Comparison of ENCODE assay signal across 24 cellular contexts in genomic region chr12:113847856-113848255, GRCh38.
"Had no signal": no experiment of that assay in that cellular context is flagged by ENCODE, and none has a peak within 500 bp of the region (broad histone marks: within the 10 kb centered on the region; RNA-seq: fewer than 3 reads in every experiment).

No MANE protein-coding gene starts in this region.

- H3K9me3 ChIP-seq: adrenal gland, SJSA1 had no signal

- H3K4me3 Mint-ChIP-seq: activated B cell treated with CpG ODN at 0.5 μM for 24 hours; activated CD4-positive, alpha-beta memory T cell treated with anti-CD3 and anti-CD28 coated beads for 36 hours; activated CD4-positive, alpha-beta T cell treated with anti-CD3 and anti-CD28 coated beads, Interleukin-2, amount 10 ng/mL, durations not matched to agents 7 days and 5 days; activated naive CD8-positive, alpha-beta T cell treated with anti-CD3 and anti-CD28 coated beads, Interleukin-2, amount 10 ng/mL, durations not matched to agents 7 days and 5 days; central memory CD8-positive, alpha-beta T cell had no signal

- H3K27me3 ChIP-seq: adrenal gland, SJSA1 had no signal

- H3K27ac ChIP-seq: adrenal gland, SJSA1 had no signal

- H3K27me3 Mint-ChIP-seq: activated B cell treated with CpG ODN at 0.5 μM for 24 hours; activated CD4-positive, alpha-beta memory T cell treated with anti-CD3 and anti-CD28 coated beads for 36 hours; activated CD4-positive, alpha-beta T cell treated with anti-CD3 and anti-CD28 coated beads, Interleukin-2, amount 10 ng/mL, durations not matched to agents 7 days and 5 days; activated naive CD8-positive, alpha-beta T cell treated with anti-CD3 and anti-CD28 coated beads, Interleukin-2, amount 10 ng/mL, durations not matched to agents 7 days and 5 days; central memory CD8-positive, alpha-beta T cell had no signal

- DNase-seq: activated B cell treated with CpG ODN at 0.5 μM for 24 hours; activated CD4-positive, alpha-beta memory T cell treated with anti-CD3 and anti-CD28 coated beads for 36 hours; activated CD4-positive, alpha-beta T cell treated with anti-CD3 and anti-CD28 coated beads for 1 hour; activated CD4-positive, alpha-beta T cell treated with anti-CD3 and anti-CD28 coated beads, Interleukin-2, amount 10 ng/mL, durations not matched to agents 7 days and 5 days; activated naive CD4-positive, alpha-beta T cell treated with anti-CD3 and anti-CD28 coated beads, Interleukin-2, amount 50 U/mL, for 16 hours; activated naive CD8-positive, alpha-beta T cell treated with anti-CD3 and anti-CD28 coated beads, Interleukin-2, amount 10 ng/mL, durations not matched to agents 7 days and 5 days; adrenal gland; anterior cingulate cortex; Kasumi-1; NCI-H1105 treated with DMSO at 0.1 percent for 48 hours; NCI-H1436 treated with DMSO at 0.1 percent for 48 hours; NCI-H187; NCI-H2081; NCI-H510A treated with DMSO at 0.1 percent for 48 hours; NCI-H69; NK-92 treated with Interleukin-12 subunit alpha and Interleukin-12 subunit beta, amount 100 ng/mL, for 24 hours; OCI-M1; Right ventricle myocardium superior; RPMI8226; SW 1271 had no signal

- H3K4me1 Mint-ChIP-seq: activated B cell treated with CpG ODN at 0.5 μM for 24 hours; activated CD4-positive, alpha-beta T cell treated with anti-CD3 and anti-CD28 coated beads, Interleukin-2, amount 10 ng/mL, durations not matched to agents 7 days and 5 days; activated naive CD8-positive, alpha-beta T cell treated with anti-CD3 and anti-CD28 coated beads, Interleukin-2, amount 10 ng/mL, durations not matched to agents 7 days and 5 days; central memory CD8-positive, alpha-beta T cell had no signal

- H3K4me3 ChIP-seq: adrenal gland, SJSA1 had no signal

- ATAC-seq: Panc1, SK-N-SH treated with all-trans-retinoic acid at 6 μM for 48 hours had no signal

- H3K9me3 Mint-ChIP-seq: activated B cell treated with CpG ODN at 0.5 μM for 24 hours; activated CD4-positive, alpha-beta memory T cell treated with anti-CD3 and anti-CD28 coated beads for 36 hours; activated CD4-positive, alpha-beta T cell treated with anti-CD3 and anti-CD28 coated beads, Interleukin-2, amount 10 ng/mL, durations not matched to agents 7 days and 5 days; activated naive CD8-positive, alpha-beta T cell treated with anti-CD3 and anti-CD28 coated beads, Interleukin-2, amount 10 ng/mL, durations not matched to agents 7 days and 5 days; central memory CD8-positive, alpha-beta T cell had no signal

- H3K36me3 Mint-ChIP-seq: activated naive CD8-positive, alpha-beta T cell treated with anti-CD3 and anti-CD28 coated beads, Interleukin-2, amount 10 ng/mL, durations not matched to agents 7 days and 5 days had no signal

- H3K27ac Mint-ChIP-seq: activated B cell treated with CpG ODN at 0.5 μM for 24 hours; activated CD4-positive, alpha-beta memory T cell treated with anti-CD3 and anti-CD28 coated beads for 36 hours; activated CD4-positive, alpha-beta T cell treated with anti-CD3 and anti-CD28 coated beads, Interleukin-2, amount 10 ng/mL, durations not matched to agents 7 days and 5 days; activated naive CD8-positive, alpha-beta T cell treated with anti-CD3 and anti-CD28 coated beads, Interleukin-2, amount 10 ng/mL, durations not matched to agents 7 days and 5 days had no signal
